9 cellular contexts compared by ENCODE assay signal in genomic region chr5:74934949-74935751, GRCh38.
A peak's percentile ranks its signal among the peaks of the same experiment; 100 is the strongest.
DNase-seq lines count a peak whose midpoint lies in the region; ATAC-seq, FAIRE-seq and TF ChIP-seq lines count a peak whose summit lies in the region.
"Had no signal": no experiment of that assay in that cellular context is flagged by ENCODE, and none has a peak within 500 bp of the region (broad histone marks: within the 10 kb centered on the region; RNA-seq: fewer than 3 reads in every experiment).

No MANE protein-coding gene starts in this region.

- ATAC-seq in GM18498 (IDR thresholded peaks at IDR 0.05; ENCODE audit: unreplicated experiment): no peak

- no peaks in the 10 kb centered on the region for H3K9me3 ChIP-seq in small intestine (ENCODE audit: control insufficient read depth, low read depth)
- H3K9me3 ChIP-seq: tibial nerve had no signal

- DNase-seq in AG09319 (ENCODE audit: extremely low read depth, low read depth) (peak; percentile 52), H54 (ENCODE audit: insufficient read length, low spot score) (no peak), fibroblast of gingiva (ENCODE audit: low read depth) (peak; percentile 87), small intestine (peak; percentile 92), SK-N-DZ (ENCODE audit: low spot score) (no peak), NCI-H2196 (lab: John Stamatoyannopoulos, UW; ENCODE audit: unreplicated experiment) (no peak)
- DNase-seq in activated CD4-positive, alpha-beta T cell treated with anti-CD3 and anti-CD28 coated beads for 48 hours: peak; percentile 42

- no peak overlapping the region for H3K4me3 ChIP-seq in small intestine (ENCODE audit: low read depth in 1 of 2, low read length in 2 of 2)
- H3K4me3 ChIP-seq: tibial nerve had no signal

- WGBS in small intestine, 3 donors: 41 to 57% (median 46%) methylated on average over 9 of the region's 9 CpGs

- no peaks in the 10 kb centered on the region for H3K27me3 ChIP-seq in small intestine (ENCODE audit: control insufficient read depth in 2 of 2, insufficient read depth in 2 of 2, low read length in 2 of 2)
- H3K27me3 ChIP-seq: tibial nerve had no signal

- no peak for TF ChIP-seq POLR2A in H54 (IDR thresholded peaks at IDR 0.05; ENCODE audit: low read depth, low read length)

- TF ChIP-seq CTCF in AG09319 (IDR thresholded peaks at IDR 0.05; ENCODE audit: low read depth, low read length): peak; percentile 53

- no peak overlapping the region for H3K27ac ChIP-seq in small intestine (ENCODE audit: low read depth in 1 of 2, low read length in 1 of 2)
- H3K27ac ChIP-seq: tibial nerve had no signal

- peak; percentile 6 for FAIRE-seq in H54 (lab: Jason Lieb, UNC)
- no peak for FAIRE-seq in small intestine (lab: Jason Lieb, UNC)

- H3K36me3 ChIP-seq in small intestine (ENCODE audit: control insufficient read depth in 2 of 2, insufficient read depth in 2 of 2, low read length in 2 of 2): no peaks in the 10 kb centered on the region
- H3K36me3 ChIP-seq: tibial nerve had no signal

- H3K4me1 ChIP-seq in small intestine (ENCODE audit: control insufficient read depth in 2 of 2, insufficient read depth in 1 of 2, low read depth in 1 of 2, low read length in 1 of 2): peaks cover 0 to 2% of the 10 kb centered on the region in 2 donors

Comparison
In these comparisons a context has a peak if more than half of its experiments do, and no peak if none do; other contexts are left out.
1. DNase-seq: peak in AG09319 (single experiment), activated CD4-positive, alpha-beta T cell treated with anti-CD3 and anti-CD28 coated beads for 48 hours (single experiment), fibroblast of gingiva (single experiment) and small intestine (single experiment); none in H54 (single experiment), SK-N-DZ (single experiment) and NCI-H2196 (single experiment).